In the genomic region with DNA sequence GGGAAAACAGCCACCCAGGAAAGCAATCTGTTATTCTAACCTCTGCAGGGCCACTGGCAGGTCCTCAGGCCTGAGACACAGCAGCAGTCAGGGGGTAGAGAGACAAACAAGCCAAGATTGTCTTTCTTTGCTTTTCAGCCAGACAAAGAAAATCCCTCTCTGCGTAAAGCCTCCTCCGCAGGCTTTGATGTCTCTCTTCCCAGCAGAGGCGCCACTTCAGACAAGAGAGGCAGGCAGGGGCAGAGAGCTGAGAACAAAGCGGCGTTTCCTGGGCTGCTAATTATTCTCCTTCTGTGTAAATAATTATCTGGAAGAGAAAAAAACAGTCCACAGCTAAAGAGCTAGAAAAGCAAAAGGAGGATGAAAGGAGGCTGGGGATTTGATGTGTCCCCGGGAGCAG, we compare ENCODE assay signal across 11 cellular contexts.
DNase-seq lines count a peak whose midpoint lies in the region; ATAC-seq and TF ChIP-seq lines count a peak whose summit lies in the region.
"Had no signal": no experiment of that assay in that cellular context is flagged by ENCODE, and none has a peak within 500 bp of the region (broad histone marks: within the 10 kb centered on the region; RNA-seq: fewer than 3 reads in every experiment).

No MANE protein-coding gene starts in this region.

- peaks cover 29% of the 10 kb centered on the region for H3K4me1 Mint-ChIP-seq in mesothelial cell of epicardium
- H3K4me1 Mint-ChIP-seq in CD8-positive, alpha-beta T cell (ENCODE audit: low read depth) = no peaks in the 10 kb centered on the region

- H3K9me3 Mint-ChIP-seq in mesothelial cell of epicardium = no peaks in the 10 kb centered on the region
- H3K9me3 Mint-ChIP-seq in CD8-positive, alpha-beta T cell = no peaks in the 10 kb centered on the region

- no peaks in the 10 kb centered on the region for H3K36me3 ChIP-seq in CD8-positive, alpha-beta T cell (ENCODE audit: insufficient read depth, low read length)
- H3K36me3 ChIP-seq: heart right ventricle had no signal

- H3K9me3 ChIP-seq in CD8-positive, alpha-beta T cell (ENCODE audit: low read length) = no peaks in the 10 kb centered on the region
- H3K9me3 ChIP-seq: heart right ventricle had no signal

- H3K27ac Mint-ChIP-seq in mesothelial cell of epicardium = peak overlapping the region; percentile 89
- no peak overlapping the region for H3K27ac Mint-ChIP-seq in CD8-positive, alpha-beta T cell

- DNase-seq in DMS79 treated with DMSO at 0.1 percent for 48 hours (lab: John Stamatoyannopoulos, UW) (peak; percentile 33), NCI-H1694 treated with DMSO at 0.1 percent for 48 hours (lab: John Stamatoyannopoulos, UW) (peak; percentile 13), SK-N-DZ (ENCODE audit: low spot score) (peak; percentile 10), mesothelial cell of epicardium (ENCODE audit: low spot score in 2 of 2, unreplicated experiment in 2 of 2) (no peak)
- no peak for DNase-seq in CD8-positive, alpha-beta T cell
- DNase-seq in NK-92 treated with Interleukin-12 subunit alpha and Interleukin-12 subunit beta, amount 100 ng/mL, for 24 hours (lab: John Stamatoyannopoulos, UW) = no peak
- DNase-seq: heart right ventricle, PC-9 had no signal

- no peak for ATAC-seq in CD8-positive, alpha-beta T cell
- ATAC-seq in HG03432 (IDR thresholded peaks at IDR 0.05; ENCODE audit: unreplicated experiment) (no peak), HG03135 (IDR thresholded peaks at IDR 0.05; ENCODE audit: unreplicated experiment) (no peak)

- intact Hi-C loops in CD8-positive, alpha-beta T cell (cut with DNase I, micrococcal nuclease) = no loop called here

- H3K27me3 ChIP-seq in CD8-positive, alpha-beta T cell (ENCODE audit: insufficient read depth, low read length) = no peaks in the 10 kb centered on the region

- no peak overlapping the region for H3K4me3 ChIP-seq in CD8-positive, alpha-beta T cell (ENCODE audit: low read depth, low read length)
- H3K4me3 ChIP-seq: heart right ventricle, PC-9 had no signal

- no peak overlapping the region for H3K4me3 Mint-ChIP-seq in mesothelial cell of epicardium
- no peak overlapping the region for H3K4me3 Mint-ChIP-seq in CD8-positive, alpha-beta T cell

- H3K4me1 ChIP-seq in CD8-positive, alpha-beta T cell (ENCODE audit: insufficient read depth, low read length) = no peaks in the 10 kb centered on the region

- no peak for TF ChIP-seq CTCF in mesothelial cell of epicardium (IDR thresholded peaks at IDR 0.05; ENCODE audit: unreplicated experiment)
- no peak for TF ChIP-seq CTCF in CD8-positive, alpha-beta T cell (IDR thresholded peaks at IDR 0.05)

- CTCF ChIA-PET in CD8-positive, alpha-beta T cell (lab: Charles Lee) = no interaction called here

- no peaks in the 10 kb centered on the region for H3K36me3 Mint-ChIP-seq in mesothelial cell of epicardium
- no peaks in the 10 kb centered on the region for H3K36me3 Mint-ChIP-seq in CD8-positive, alpha-beta T cell

- H3K27me3 Mint-ChIP-seq in mesothelial cell of epicardium (ENCODE audit: low read depth) = peaks cover 3% of the 10 kb centered on the region
- peaks cover 28% of the 10 kb centered on the region for H3K27me3 Mint-ChIP-seq in CD8-positive, alpha-beta T cell (ENCODE audit: low read depth)

- POLR2A ChIA-PET in CD8-positive, alpha-beta T cell (lab: Charles Lee) = no interaction called here

- H3K27ac ChIP-seq in CD8-positive, alpha-beta T cell (ENCODE audit: low read depth, low read length) = no peak overlapping the region
- H3K27ac ChIP-seq: C4-2B, PC-9 had no signal

Comparison
In these comparisons a context has a peak if more than half of its experiments do, and no peak if none do; other contexts are left out.
1. DNase-seq: peak in DMS79 treated with DMSO at 0.1 percent for 48 hours (single experiment), NCI-H1694 treated with DMSO at 0.1 percent for 48 hours (single experiment) and SK-N-DZ (single experiment); none in mesothelial cell of epicardium (0 of 2), CD8-positive, alpha-beta T cell (0 of 7) and NK-92 treated with Interleukin-12 subunit alpha and Interleukin-12 subunit beta, amount 100 ng/mL, for 24 hours (single experiment).